In the genomic region with DNA sequence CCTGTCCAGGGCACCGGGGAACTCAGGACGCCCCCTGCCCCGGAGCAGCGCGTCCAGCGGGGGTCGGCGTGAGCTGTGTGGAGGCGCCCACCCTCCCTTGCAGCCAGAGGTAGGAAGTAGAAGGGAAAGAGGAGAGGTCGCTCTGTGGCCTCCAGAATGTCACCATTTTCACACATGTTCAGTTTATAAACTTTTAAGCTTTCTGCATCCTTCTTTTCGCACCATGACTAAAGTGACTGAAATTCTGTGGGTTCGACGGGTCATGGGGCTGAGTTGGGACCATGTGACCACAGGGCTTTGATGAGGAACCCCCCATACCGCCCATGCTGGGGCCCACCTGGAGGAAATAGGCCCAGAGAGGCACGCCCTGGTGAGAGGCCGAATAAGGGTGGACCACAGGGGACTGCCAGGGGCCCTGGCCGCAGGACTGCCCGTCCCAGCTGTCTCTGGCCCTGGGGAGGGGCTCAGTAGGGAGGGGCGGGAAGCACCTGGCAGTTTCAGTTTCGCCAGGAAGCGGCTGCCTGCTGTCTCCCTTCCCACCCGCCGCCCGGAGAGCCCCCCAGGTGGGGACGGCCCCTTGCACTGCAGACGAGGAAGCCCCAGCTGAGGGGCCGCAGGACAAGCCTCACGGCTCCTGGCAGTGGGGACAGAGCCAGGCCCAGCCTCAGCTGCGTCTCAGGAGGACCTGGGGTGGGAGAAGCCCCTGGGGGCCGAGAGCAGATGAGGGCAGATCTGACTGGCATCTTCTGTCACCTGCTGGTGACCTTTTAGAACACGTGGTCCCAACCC, we compare ENCODE assay signal across 1 cellular context.
TF ChIP-seq lines count a peak whose summit lies in the region.

No MANE protein-coding gene starts in this region.

TF ChIP-seq in GM12878, 131 proteins besides CTCF, POLR2A, EP300 and RAD21 (continued from another document and continues in another):
- TF ChIP-seq, protein P1, sequence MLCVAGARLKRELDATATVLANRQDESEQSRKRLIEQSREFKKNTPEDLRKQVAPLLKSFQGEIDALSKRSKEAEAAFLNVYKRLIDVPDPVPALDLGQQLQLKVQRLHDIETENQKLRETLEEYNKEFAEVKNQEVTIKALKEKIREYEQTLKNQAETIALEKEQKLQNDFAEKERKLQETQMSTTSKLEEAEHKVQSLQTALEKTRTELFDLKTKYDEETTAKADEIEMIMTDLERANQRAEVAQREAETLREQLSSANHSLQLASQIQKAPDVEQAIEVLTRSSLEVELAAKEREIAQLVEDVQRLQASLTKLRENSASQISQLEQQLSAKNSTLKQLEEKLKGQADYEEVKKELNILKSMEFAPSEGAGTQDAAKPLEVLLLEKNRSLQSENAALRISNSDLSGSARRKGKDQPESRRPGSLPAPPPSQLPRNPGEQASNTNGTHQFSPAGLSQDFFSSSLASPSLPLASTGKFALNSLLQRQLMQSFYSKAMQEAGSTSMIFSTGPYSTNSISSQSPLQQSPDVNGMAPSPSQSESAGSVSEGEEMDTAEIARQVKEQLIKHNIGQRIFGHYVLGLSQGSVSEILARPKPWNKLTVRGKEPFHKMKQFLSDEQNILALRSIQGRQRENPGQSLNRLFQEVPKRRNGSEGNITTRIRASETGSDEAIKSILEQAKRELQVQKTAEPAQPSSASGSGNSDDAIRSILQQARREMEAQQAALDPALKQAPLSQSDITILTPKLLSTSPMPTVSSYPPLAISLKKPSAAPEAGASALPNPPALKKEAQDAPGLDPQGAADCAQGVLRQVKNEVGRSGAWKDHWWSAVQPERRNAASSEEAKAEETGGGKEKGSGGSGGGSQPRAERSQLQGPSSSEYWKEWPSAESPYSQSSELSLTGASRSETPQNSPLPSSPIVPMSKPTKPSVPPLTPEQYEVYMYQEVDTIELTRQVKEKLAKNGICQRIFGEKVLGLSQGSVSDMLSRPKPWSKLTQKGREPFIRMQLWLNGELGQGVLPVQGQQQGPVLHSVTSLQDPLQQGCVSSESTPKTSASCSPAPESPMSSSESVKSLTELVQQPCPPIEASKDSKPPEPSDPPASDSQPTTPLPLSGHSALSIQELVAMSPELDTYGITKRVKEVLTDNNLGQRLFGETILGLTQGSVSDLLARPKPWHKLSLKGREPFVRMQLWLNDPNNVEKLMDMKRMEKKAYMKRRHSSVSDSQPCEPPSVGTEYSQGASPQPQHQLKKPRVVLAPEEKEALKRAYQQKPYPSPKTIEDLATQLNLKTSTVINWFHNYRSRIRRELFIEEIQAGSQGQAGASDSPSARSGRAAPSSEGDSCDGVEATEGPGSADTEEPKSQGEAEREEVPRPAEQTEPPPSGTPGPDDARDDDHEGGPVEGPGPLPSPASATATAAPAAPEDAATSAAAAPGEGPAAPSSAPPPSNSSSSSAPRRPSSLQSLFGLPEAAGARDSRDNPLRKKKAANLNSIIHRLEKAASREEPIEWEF (IDR thresholded peaks at IDR 0.05; ENCODE audit: insufficient replicate concordance, low read depth, low read length): peak; percentile 15
- TF ChIP-seq RB1 (IDR thresholded peaks at IDR 0.05; ENCODE audit: borderline replicate concordance) (no peak; the same call in 1 of the 2 replicates), MEF2A (IDR thresholded peaks at IDR 0.05; ENCODE audit: insufficient read depth, low read depth, low read length) (peak; percentile 65; the same call in 1 of the 2 replicates), TARDBP (IDR thresholded peaks at IDR 0.05; ENCODE audit: borderline replicate concordance) (peak; percentile 89), TAF1 (IDR thresholded peaks at IDR 0.05; ENCODE audit: borderline replicate concordance, low read depth, low read length) (no peak), SMARCA5 (IDR thresholded peaks at IDR 0.05) (peak; percentile 69), BACH1 (IDR thresholded peaks at IDR 0.05; ENCODE audit: borderline replicate concordance) (peak; percentile 75), HDAC2 (IDR thresholded peaks at IDR 0.05) (no peak), JUND (IDR thresholded peaks at IDR 0.05; ENCODE audit: low read depth, low read length) (no peak), CHD2 (IDR thresholded peaks at IDR 0.05; ENCODE audit: borderline replicate concordance, low read depth, low read length) (peak; percentile 66), SREBF1 (IDR thresholded peaks at IDR 0.05; ENCODE audit: low read length) (no peak), SPI1 (IDR thresholded peaks at IDR 0.05; ENCODE audit: borderline replicate concordance, insufficient read depth, low read depth, low read length) (0 out of 2 replicates have a peak, but pooled peaks have one; percentile 23), CEBPB (IDR thresholded peaks at IDR 0.05; ENCODE audit: borderline replicate concordance in 1 of 2, low read depth in 2 of 2, low read length in 2 of 2) (no peak), RFX5 (IDR thresholded peaks at IDR 0.05; ENCODE audit: low read depth, low read length) (no peak), FOXK2 (IDR thresholded peaks at IDR 0.05) (no peak), NFYA (IDR thresholded peaks at IDR 0.05; ENCODE audit: borderline replicate concordance, low read depth, low read length) (no peak), HCFC1 (IDR thresholded peaks at IDR 0.05; ENCODE audit: low read length) (no peak), STAT1 (conservative IDR thresholded peaks at IDR 0.05) (0 out of 2 replicates have a peak, but pooled peaks have one; percentile 1), TCF3 (IDR thresholded peaks at IDR 0.05; ENCODE audit: borderline replicate concordance, insufficient read depth, low read depth, low read length) (peak; percentile 100), SIN3A (IDR thresholded peaks at IDR 0.05; ENCODE audit: low read depth, low read length) (no peak)
- TF ChIP-seq, protein P2, sequence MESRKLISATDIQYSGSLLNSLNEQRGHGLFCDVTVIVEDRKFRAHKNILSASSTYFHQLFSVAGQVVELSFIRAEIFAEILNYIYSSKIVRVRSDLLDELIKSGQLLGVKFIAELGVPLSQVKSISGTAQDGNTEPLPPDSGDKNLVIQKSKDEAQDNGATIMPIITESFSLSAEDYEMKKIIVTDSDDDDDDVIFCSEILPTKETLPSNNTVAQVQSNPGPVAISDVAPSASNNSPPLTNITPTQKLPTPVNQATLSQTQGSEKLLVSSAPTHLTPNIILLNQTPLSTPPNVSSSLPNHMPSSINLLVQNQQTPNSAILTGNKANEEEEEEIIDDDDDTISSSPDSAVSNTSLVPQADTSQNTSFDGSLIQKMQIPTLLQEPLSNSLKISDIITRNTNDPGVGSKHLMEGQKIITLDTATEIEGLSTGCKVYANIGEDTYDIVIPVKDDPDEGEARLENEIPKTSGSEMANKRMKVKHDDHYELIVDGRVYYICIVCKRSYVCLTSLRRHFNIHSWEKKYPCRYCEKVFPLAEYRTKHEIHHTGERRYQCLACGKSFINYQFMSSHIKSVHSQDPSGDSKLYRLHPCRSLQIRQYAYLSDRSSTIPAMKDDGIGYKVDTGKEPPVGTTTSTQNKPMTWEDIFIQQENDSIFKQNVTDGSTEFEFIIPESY (IDR thresholded peaks at IDR 0.05): no peak
- TF ChIP-seq, protein P3, sequence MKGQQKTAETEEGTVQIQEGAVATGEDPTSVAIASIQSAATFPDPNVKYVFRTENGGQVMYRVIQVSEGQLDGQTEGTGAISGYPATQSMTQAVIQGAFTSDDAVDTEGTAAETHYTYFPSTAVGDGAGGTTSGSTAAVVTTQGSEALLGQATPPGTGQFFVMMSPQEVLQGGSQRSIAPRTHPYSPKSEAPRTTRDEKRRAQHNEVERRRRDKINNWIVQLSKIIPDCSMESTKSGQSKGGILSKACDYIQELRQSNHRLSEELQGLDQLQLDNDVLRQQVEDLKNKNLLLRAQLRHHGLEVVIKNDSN (IDR thresholded peaks at IDR 0.05; ENCODE audit: borderline replicate concordance, extremely low read length, insufficient read depth, low read depth, low read length): no peak
- TF ChIP-seq, protein P4, sequence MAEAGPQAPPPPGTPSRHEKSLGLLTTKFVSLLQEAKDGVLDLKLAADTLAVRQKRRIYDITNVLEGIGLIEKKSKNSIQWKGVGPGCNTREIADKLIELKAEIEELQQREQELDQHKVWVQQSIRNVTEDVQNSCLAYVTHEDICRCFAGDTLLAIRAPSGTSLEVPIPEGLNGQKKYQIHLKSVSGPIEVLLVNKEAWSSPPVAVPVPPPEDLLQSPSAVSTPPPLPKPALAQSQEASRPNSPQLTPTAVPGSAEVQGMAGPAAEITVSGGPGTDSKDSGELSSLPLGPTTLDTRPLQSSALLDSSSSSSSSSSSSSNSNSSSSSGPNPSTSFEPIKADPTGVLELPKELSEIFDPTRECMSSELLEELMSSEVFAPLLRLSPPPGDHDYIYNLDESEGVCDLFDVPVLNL (IDR thresholded peaks at IDR 0.05; ENCODE audit: low read depth, low read length): no peak
- TF ChIP-seq, protein P5, sequence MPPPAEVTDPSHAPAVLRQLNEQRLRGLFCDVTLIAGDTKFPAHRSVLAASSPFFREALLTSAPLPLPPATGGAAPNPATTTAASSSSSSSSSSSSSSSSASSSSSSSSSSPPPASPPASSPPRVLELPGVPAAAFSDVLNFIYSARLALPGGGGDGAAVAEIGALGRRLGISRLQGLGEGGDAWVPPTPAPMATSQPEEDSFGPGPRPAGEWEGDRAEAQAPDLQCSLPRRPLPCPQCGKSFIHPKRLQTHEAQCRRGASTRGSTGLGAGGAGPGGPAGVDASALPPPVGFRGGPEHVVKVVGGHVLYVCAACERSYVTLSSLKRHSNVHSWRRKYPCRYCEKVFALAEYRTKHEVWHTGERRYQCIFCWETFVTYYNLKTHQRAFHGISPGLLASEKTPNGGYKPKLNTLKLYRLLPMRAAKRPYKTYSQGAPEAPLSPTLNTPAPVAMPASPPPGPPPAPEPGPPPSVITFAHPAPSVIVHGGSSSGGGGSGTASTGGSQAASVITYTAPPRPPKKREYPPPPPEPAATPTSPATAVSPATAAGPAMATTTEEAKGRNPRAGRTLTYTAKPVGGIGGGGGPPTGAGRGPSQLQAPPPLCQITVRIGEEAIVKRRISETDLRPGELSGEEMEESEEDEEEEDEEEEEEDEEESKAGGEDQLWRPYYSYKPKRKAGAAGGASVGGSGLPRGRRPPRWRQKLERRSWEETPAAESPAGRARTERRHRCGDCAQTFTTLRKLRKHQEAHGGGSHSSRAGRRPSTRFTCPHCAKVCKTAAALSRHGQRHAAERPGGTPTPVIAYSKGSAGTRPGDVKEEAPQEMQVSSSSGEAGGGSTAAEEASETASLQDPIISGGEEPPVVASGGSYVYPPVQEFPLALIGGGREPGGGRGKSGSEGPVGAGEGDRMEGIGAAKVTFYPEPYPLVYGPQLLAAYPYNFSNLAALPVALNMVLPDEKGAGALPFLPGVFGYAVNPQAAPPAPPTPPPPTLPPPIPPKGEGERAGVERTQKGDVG (CRISPR knock-in tag; IDR thresholded peaks at IDR 0.05): no peak
- TF ChIP-seq, protein P6, sequence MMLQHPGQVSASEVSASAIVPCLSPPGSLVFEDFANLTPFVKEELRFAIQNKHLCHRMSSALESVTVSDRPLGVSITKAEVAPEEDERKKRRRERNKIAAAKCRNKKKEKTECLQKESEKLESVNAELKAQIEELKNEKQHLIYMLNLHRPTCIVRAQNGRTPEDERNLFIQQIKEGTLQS (IDR thresholded peaks at IDR 0.05; ENCODE audit: borderline replicate concordance, extremely low read depth, low read depth, low read length): peak; percentile 47; the same call in 1 of the 2 replicates
- TF ChIP-seq, protein P7, sequence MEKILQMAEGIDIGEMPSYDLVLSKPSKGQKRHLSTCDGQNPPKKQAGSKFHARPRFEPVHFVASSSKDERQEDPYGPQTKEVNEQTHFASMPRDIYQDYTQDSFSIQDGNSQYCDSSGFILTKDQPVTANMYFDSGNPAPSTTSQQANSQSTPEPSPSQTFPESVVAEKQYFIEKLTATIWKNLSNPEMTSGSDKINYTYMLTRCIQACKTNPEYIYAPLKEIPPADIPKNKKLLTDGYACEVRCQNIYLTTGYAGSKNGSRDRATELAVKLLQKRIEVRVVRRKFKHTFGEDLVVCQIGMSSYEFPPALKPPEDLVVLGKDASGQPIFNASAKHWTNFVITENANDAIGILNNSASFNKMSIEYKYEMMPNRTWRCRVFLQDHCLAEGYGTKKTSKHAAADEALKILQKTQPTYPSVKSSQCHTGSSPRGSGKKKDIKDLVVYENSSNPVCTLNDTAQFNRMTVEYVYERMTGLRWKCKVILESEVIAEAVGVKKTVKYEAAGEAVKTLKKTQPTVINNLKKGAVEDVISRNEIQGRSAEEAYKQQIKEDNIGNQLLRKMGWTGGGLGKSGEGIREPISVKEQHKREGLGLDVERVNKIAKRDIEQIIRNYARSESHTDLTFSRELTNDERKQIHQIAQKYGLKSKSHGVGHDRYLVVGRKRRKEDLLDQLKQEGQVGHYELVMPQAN (conservative IDR thresholded peaks at IDR 0.05): no peak; the same call in none of the 2 replicates
- TF ChIP-seq, protein P8, sequence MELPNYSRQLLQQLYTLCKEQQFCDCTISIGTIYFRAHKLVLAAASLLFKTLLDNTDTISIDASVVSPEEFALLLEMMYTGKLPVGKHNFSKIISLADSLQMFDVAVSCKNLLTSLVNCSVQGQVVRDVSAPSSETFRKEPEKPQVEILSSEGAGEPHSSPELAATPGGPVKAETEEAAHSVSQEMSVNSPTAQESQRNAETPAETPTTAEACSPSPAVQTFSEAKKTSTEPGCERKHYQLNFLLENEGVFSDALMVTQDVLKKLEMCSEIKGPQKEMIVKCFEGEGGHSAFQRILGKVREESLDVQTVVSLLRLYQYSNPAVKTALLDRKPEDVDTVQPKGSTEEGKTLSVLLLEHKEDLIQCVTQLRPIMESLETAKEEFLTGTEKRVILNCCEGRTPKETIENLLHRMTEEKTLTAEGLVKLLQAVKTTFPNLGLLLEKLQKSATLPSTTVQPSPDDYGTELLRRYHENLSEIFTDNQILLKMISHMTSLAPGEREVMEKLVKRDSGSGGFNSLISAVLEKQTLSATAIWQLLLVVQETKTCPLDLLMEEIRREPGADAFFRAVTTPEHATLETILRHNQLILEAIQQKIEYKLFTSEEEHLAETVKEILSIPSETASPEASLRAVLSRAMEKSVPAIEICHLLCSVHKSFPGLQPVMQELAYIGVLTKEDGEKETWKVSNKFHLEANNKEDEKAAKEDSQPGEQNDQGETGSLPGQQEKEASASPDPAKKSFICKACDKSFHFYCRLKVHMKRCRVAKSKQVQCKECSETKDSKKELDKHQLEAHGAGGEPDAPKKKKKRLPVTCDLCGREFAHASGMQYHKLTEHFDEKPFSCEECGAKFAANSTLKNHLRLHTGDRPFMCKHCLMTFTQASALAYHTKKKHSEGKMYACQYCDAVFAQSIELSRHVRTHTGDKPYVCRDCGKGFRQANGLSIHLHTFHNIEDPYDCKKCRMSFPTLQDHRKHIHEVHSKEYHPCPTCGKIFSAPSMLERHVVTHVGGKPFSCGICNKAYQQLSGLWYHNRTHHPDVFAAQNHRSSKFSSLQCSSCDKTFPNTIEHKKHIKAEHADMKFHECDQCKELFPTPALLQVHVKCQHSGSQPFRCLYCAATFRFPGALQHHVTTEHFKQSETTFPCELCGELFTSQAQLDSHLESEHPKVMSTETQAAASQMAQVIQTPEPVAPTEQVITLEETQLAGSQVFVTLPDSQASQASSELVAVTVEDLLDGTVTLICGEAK (IDR thresholded peaks at IDR 0.05; ENCODE audit: borderline replicate concordance): no peak
